9 cellular contexts compared by ENCODE assay signal in genomic region chr6:153092082-153093013, GRCh38. TPM values are rescaled to one million over a fixed set of nuclear protein-coding genes. Genes with fewer than 3 reads are reported as not detected.
DNase-seq lines count a peak whose midpoint lies in the region; ATAC-seq, FAIRE-seq and TF ChIP-seq lines count a peak whose summit lies in the region.
"Had no signal": no experiment of that assay in that cellular context is flagged by ENCODE, and none has a peak within 500 bp of the region (broad histone marks: within the 10 kb centered on the region; RNA-seq: fewer than 3 reads in every experiment).

No MANE protein-coding gene starts in this region.

- no peak overlapping the region for H3K27ac Mint-ChIP-seq in activated naive CD8-positive, alpha-beta T cell treated with anti-CD3 and anti-CD28 coated beads, Interleukin-2, amount 50 U/mL, for 24 hours

- no peaks in the 10 kb centered on the region for H3K9me3 ChIP-seq in left lung

- H3K36me3 ChIP-seq in left lung = no peaks in the 10 kb centered on the region

- DNase-seq in NCI-H2196 treated with DMSO at 0.1 percent for 48 hours (lab: John Stamatoyannopoulos, UW; ENCODE audit: unreplicated experiment) (peak; percentile 34), NCI-H2196 (lab: John Stamatoyannopoulos, UW; ENCODE audit: unreplicated experiment) (no peak), RCC 7860 (ENCODE audit: low spot score) (peak; percentile 45), left lung (no peak), mesenteric fat pad (ENCODE audit: low spot score) (no peak), NCI-H1436 (lab: John Stamatoyannopoulos, UW) (no peak)
- DNase-seq in activated naive CD8-positive, alpha-beta T cell treated with anti-CD3 and anti-CD28 coated beads, Interleukin-2, amount 50 U/mL, for 24 hours = no peak

- no peaks in the 10 kb centered on the region for H3K27me3 ChIP-seq in left lung

- ATAC-seq in HG02981 (IDR thresholded peaks at IDR 0.05; ENCODE audit: unreplicated experiment) = peak; percentile 93
- peak; percentile 33 for ATAC-seq in left lung
- no peak for ATAC-seq in activated naive CD8-positive, alpha-beta T cell treated with anti-CD3 and anti-CD28 coated beads, Interleukin-2, amount 50 U/mL, for 24 hours

- no peaks in the 10 kb centered on the region for H3K27me3 Mint-ChIP-seq in activated naive CD8-positive, alpha-beta T cell treated with anti-CD3 and anti-CD28 coated beads, Interleukin-2, amount 50 U/mL, for 24 hours

- FAIRE-seq in RCC 7860 (lab: Jason Lieb, UNC) = peak; percentile 76

- intact Hi-C loops in left lung (cut with DNase I) = no loop called here

- peaks cover 2% of the 10 kb centered on the region for H3K4me1 Mint-ChIP-seq in activated naive CD8-positive, alpha-beta T cell treated with anti-CD3 and anti-CD28 coated beads, Interleukin-2, amount 50 U/mL, for 24 hours

- no peak overlapping the region for H3K4me3 ChIP-seq in left lung

- H3K27ac ChIP-seq in left lung = no peak overlapping the region
- H3K27ac ChIP-seq: 22Rv1 had no signal

- no peaks in the 10 kb centered on the region for H3K4me1 ChIP-seq in left lung

- TF ChIP-seq CTCF in left lung (IDR thresholded peaks at IDR 0.05) = no peak

- H3K9me3 Mint-ChIP-seq in activated naive CD8-positive, alpha-beta T cell treated with anti-CD3 and anti-CD28 coated beads, Interleukin-2, amount 50 U/mL, for 24 hours = no peaks in the 10 kb centered on the region

- H3K4me3 Mint-ChIP-seq in activated naive CD8-positive, alpha-beta T cell treated with anti-CD3 and anti-CD28 coated beads, Interleukin-2, amount 50 U/mL, for 24 hours = no peak overlapping the region

- H3K36me3 Mint-ChIP-seq in activated naive CD8-positive, alpha-beta T cell treated with anti-CD3 and anti-CD28 coated beads, Interleukin-2, amount 50 U/mL, for 24 hours (ENCODE audit: low read depth) = no peaks in the 10 kb centered on the region

RNA-seq across cellular contexts. Expression of gene RGS17, which starts 38.7 kb away (rescaled TPM):
- total RNA-seq in left lung (under 1 TPM; 0.15 to 0.18 TPM), mesenteric fat pad (4.6 TPM)

Comparison
In these comparisons a context has a peak if more than half of its experiments do, and no peak if none do; other contexts are left out.
1. DNase-seq: peak in NCI-H2196 treated with DMSO at 0.1 percent for 48 hours (single experiment) and RCC 7860 (single experiment); none in NCI-H2196 (single experiment), left lung (0 of 2), mesenteric fat pad (single experiment), NCI-H1436 (single experiment) and activated naive CD8-positive, alpha-beta T cell treated with anti-CD3 and anti-CD28 coated beads, Interleukin-2, amount 50 U/mL, for 24 hours (single experiment).